33 cellular contexts compared by ENCODE assay signal in the genomic region with DNA sequence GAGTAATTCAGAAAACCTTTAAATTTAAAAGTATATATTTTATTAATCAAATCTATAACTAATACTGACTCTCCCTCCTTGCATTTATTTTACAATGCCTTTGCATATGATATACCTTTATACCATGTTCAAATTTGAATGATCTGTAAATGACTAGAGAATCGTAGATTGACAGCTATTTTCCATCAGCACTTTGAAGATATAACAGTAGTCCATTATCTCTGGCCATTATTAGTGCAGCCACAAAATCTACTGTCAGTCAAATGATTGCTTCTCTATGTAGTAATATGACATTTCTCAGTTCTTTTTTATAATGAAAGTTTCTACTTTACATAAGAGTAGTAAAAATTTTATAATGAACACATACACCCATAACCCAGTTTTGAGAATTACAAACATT.
DNase-seq lines count a peak whose midpoint lies in the region; ATAC-seq, FAIRE-seq and TF ChIP-seq lines count a peak whose summit lies in the region.
"Had no signal": no experiment of that assay in that cellular context is flagged by ENCODE, and none has a peak within 500 bp of the region (broad histone marks: within the 10 kb centered on the region; RNA-seq: fewer than 3 reads in every experiment).

No MANE protein-coding gene starts in this region.

- H3K36me3 ChIP-seq in neural cell (ENCODE audit: insufficient read depth, low read length), result no peaks in the 10 kb centered on the region
- no peaks in the 10 kb centered on the region for H3K36me3 ChIP-seq in MM.1S (replicated peaks; ENCODE audit: insufficient read depth, low read length)
- H3K36me3 ChIP-seq: BE2C; BLaER1; BLaER1 treated with 17β-estradiol and CSF1 and Interleukin-3, amounts not matched to agents 10 nM and 100 nM had no signal

- no peak overlapping the region for H3K9ac ChIP-seq in neural cell (ENCODE audit: low read length)
- H3K9ac ChIP-seq in MM.1S (ENCODE audit: low read length), result no peak overlapping the region
- H3K9ac ChIP-seq: BLaER1; BLaER1 treated with 17β-estradiol and CSF1 and Interleukin-3, amounts not matched to agents 10 nM and 100 nM had no signal

- no peaks in the 10 kb centered on the region for H4K20me1 ChIP-seq in neural cell (ENCODE audit: insufficient read depth)
- H4K20me1 ChIP-seq in MM.1S (ENCODE audit: insufficient read depth, low read length), result no peaks in the 10 kb centered on the region
- H4K20me1 ChIP-seq: BLaER1; BLaER1 treated with 17β-estradiol and CSF1 and Interleukin-3, amounts not matched to agents 10 nM and 100 nM had no signal

- no peaks in the 10 kb centered on the region for H3K79me2 ChIP-seq in neural cell (replicated peaks; ENCODE audit: insufficient read depth, low read length)
- H3K79me2 ChIP-seq in MM.1S (ENCODE audit: low read length), result no peaks in the 10 kb centered on the region

- H3K4me3 ChIP-seq in neural cell (ENCODE audit: low read length), result no peak overlapping the region
- no peak overlapping the region for H3K4me3 ChIP-seq in MM.1S (ENCODE audit: low read length)
- H3K4me3 ChIP-seq: A549; BLaER1; BLaER1 treated with 17β-estradiol and CSF1 and Interleukin-3, amounts not matched to agents 10 nM and 100 nM had no signal

- peak; percentile 43 for FAIRE-seq in A204.1 (lab: Jason Lieb, UNC)

- H3F3A ChIP-seq in neural cell (ENCODE audit: insufficient read depth, low read length, poor library complexity, severe bottlenecking) (peaks cover 7% of the 10 kb centered on the region), MM.1S (ENCODE audit: insufficient read depth, low read length) (no peaks in the 10 kb centered on the region)

- H3K9me3 ChIP-seq in T-helper 17 cell (ENCODE audit: control insufficient read depth, low read length, poor library complexity, severe bottlenecking) (no peaks in the 10 kb centered on the region), neural cell (ENCODE audit: low read length) (no peaks in the 10 kb centered on the region), MM.1S (replicated peaks; ENCODE audit: insufficient read depth, low read length) (no peaks in the 10 kb centered on the region)
- H3K9me3 ChIP-seq: A549; BE2C; BLaER1; BLaER1 treated with 17β-estradiol and CSF1 and Interleukin-3, amounts not matched to agents 10 nM and 100 nM; Caco-2 had no signal

- H3K27ac Mint-ChIP-seq in T-helper 17 cell, result peak overlapping the region; percentile 12
- H3K27ac Mint-ChIP-seq: B cell; CD14-positive monocyte; CD4-positive, alpha-beta T cell; CD8-positive, alpha-beta T cell had no signal

- no peak for TF ChIP-seq RAD21 in neural cell (conservative IDR thresholded peaks at IDR 0.05)

- H3K4me1 ChIP-seq in MM.1S (ENCODE audit: low read length), result no peaks in the 10 kb centered on the region
- H3K4me1 ChIP-seq: A549; BE2C; BLaER1; BLaER1 treated with 17β-estradiol and CSF1 and Interleukin-3, amounts not matched to agents 10 nM and 100 nM; Caco-2 had no signal

- H3K4me2 ChIP-seq in neural cell (ENCODE audit: low read length) (peak overlapping the region; percentile 23), MM.1S (ENCODE audit: low read depth, low read length) (no peak overlapping the region)
- H3K4me2 ChIP-seq: A549; BLaER1; BLaER1 treated with 17β-estradiol and CSF1 and Interleukin-3, amounts not matched to agents 10 nM and 100 nM had no signal

- H3K27me3 Mint-ChIP-seq in T-helper 17 cell, result no peaks in the 10 kb centered on the region
- H3K27me3 Mint-ChIP-seq: CD4-positive, alpha-beta memory T cell; CD4-positive, alpha-beta T cell; CD4-positive, CD25-positive, alpha-beta regulatory T cell; CD8-positive, alpha-beta memory T cell had no signal

- H3K27ac ChIP-seq in neural cell (ENCODE audit: low read length) (peak overlapping the region; percentile 49), MM.1S (ENCODE audit: low read length) (no peak overlapping the region)
- H3K27ac ChIP-seq: 22Rv1; A549; BLaER1; BLaER1 treated with 17β-estradiol and CSF1 and Interleukin-3, amounts not matched to agents 10 nM and 100 nM; C4-2B had no signal

- H3K27me3 ChIP-seq in neural cell (ENCODE audit: insufficient read depth, low read depth, low read length) (no peaks in the 10 kb centered on the region), MM.1S (replicated peaks; ENCODE audit: insufficient read depth, low read length) (no peaks in the 10 kb centered on the region)
- H3K27me3 ChIP-seq: BE2C, BLaER1 had no signal

- TF ChIP-seq CTCF in neural cell (IDR thresholded peaks at IDR 0.05; ENCODE audit: poor library complexity, severe bottlenecking) (no peak), MM.1S (IDR thresholded peaks at IDR 0.05; ENCODE audit: low read length) (no peak)

- peak; percentile 94 for TF ChIP-seq EP300 in neural cell (conservative IDR thresholded peaks at IDR 0.05; ENCODE audit: poor library complexity, severe bottlenecking)

- peaks cover 13% of the 10 kb centered on the region for H3K4me1 Mint-ChIP-seq in T-helper 17 cell
- H3K4me1 Mint-ChIP-seq: B cell, CD14-positive monocyte had no signal

- H3K9me2 ChIP-seq in neural cell (ENCODE audit: insufficient read depth, low read length), result no peaks in the 10 kb centered on the region
- 0 out of 2 replicates have a peak, but pooled peaks cover 2% of the 10 kb centered on the region for H3K9me2 ChIP-seq in MM.1S (replicated peaks; ENCODE audit: insufficient read depth, low read length)

- H2AFZ ChIP-seq in neural cell (ENCODE audit: low read depth, low read length), result no peak overlapping the region
- H2AFZ ChIP-seq in MM.1S (ENCODE audit: low read length), result no peak overlapping the region

- H3K36me3 Mint-ChIP-seq in T-helper 17 cell (ENCODE audit: low read depth), result no peaks in the 10 kb centered on the region
- H3K36me3 Mint-ChIP-seq: CD14-positive monocyte; CD4-positive, alpha-beta memory T cell; CD4-positive, CD25-positive, alpha-beta regulatory T cell; CD8-positive, alpha-beta T cell had no signal

- no peak overlapping the region for H3K4me3 Mint-ChIP-seq in T-helper 17 cell
- H3K4me3 Mint-ChIP-seq: B cell; CD14-positive monocyte; CD4-positive, alpha-beta memory T cell; CD4-positive, alpha-beta T cell; CD4-positive, CD25-positive, alpha-beta regulatory T cell; CD8-positive, alpha-beta memory T cell; CD8-positive, alpha-beta T cell had no signal

- ATAC-seq in T-helper 17 cell (no peak), GM21619 (IDR thresholded peaks at IDR 0.05; ENCODE audit: unreplicated experiment) (no peak)
- ATAC-seq: A549; CD8-positive, alpha-beta T cell had no signal

- DNase-seq in T-helper 17 cell, result no peak
- DNase-seq in NCI-H69 (lab: John Stamatoyannopoulos, UW), result no peak
- DNase-seq in MM.1S, result no peak
- DNase-seq: 8988T; ACHN; AML-193; BE2C; C1 segment of cervical spinal cord; Caco-2; Calu3; CD4-positive, alpha-beta memory T cell; CD4-positive, alpha-beta T cell; CD4-positive, CD25-positive, alpha-beta regulatory T cell; CD8-positive, alpha-beta memory T cell; CD8-positive, alpha-beta T cell; COR-L47; DMS 273 treated with DMSO at 0.1 percent for 48 hours; DMS153; DMS53; DMS79; DMS79 treated with DMSO at 0.1 percent for 48 hours; DND-41; EL had no signal

TF ChIP-seq in neural cell, 6 proteins besides CTCF, POLR2A, EP300 and RAD21:
- TF ChIP-seq POLR2AphosphoS5 (IDR thresholded peaks at IDR 0.05), result peak; percentile 78
- TF ChIP-seq, protein P1, sequence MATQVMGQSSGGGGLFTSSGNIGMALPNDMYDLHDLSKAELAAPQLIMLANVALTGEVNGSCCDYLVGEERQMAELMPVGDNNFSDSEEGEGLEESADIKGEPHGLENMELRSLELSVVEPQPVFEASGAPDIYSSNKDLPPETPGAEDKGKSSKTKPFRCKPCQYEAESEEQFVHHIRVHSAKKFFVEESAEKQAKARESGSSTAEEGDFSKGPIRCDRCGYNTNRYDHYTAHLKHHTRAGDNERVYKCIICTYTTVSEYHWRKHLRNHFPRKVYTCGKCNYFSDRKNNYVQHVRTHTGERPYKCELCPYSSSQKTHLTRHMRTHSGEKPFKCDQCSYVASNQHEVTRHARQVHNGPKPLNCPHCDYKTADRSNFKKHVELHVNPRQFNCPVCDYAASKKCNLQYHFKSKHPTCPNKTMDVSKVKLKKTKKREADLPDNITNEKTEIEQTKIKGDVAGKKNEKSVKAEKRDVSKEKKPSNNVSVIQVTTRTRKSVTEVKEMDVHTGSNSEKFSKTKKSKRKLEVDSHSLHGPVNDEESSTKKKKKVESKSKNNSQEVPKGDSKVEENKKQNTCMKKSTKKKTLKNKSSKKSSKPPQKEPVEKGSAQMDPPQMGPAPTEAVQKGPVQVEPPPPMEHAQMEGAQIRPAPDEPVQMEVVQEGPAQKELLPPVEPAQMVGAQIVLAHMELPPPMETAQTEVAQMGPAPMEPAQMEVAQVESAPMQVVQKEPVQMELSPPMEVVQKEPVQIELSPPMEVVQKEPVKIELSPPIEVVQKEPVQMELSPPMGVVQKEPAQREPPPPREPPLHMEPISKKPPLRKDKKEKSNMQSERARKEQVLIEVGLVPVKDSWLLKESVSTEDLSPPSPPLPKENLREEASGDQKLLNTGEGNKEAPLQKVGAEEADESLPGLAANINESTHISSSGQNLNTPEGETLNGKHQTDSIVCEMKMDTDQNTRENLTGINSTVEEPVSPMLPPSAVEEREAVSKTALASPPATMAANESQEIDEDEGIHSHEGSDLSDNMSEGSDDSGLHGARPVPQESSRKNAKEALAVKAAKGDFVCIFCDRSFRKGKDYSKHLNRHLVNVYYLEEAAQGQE (IDR thresholded peaks at IDR 0.05; ENCODE audit: borderline replicate concordance), result peak; percentile 31
- no peak for TF ChIP-seq EZH2 (IDR thresholded peaks at IDR 0.05; ENCODE audit: borderline replicate concordance, insufficient read depth, low read length, poor library complexity, severe bottlenecking)
